30 cellular contexts compared by ENCODE assay signal in genomic region chr19:37943480-37943879, GRCh38. TPM values are rescaled to one million over a fixed set of nuclear protein-coding genes. Genes with fewer than 3 reads are reported as not detected.
DNase-seq lines count a peak whose midpoint lies in the region; ATAC-seq, FAIRE-seq and TF ChIP-seq lines count a peak whose summit lies in the region.
"Had no signal": no experiment of that assay in that cellular context is flagged by ENCODE, and none has a peak within 500 bp of the region (broad histone marks: within the 10 kb centered on the region; RNA-seq: fewer than 3 reads in every experiment).

No MANE protein-coding gene starts in this region.

- intact Hi-C loops in left colon (cut with DNase I, micrococcal nuclease) (no loop called here), pancreas (cut with DNase I) (no loop called here)

- no peak for FAIRE-seq in pancreas (lab: Jason Lieb, UNC)
- FAIRE-seq: astrocyte had no signal

- H3K27ac ChIP-seq in 22Rv1 (peak overlapping the region; percentile 30; the same call in 1 of the 2 replicates), pancreas (peak overlapping the region in 2 of 4 donors; percentile 8 to 44)
- H3K27ac ChIP-seq: BLaER1 treated with 17β-estradiol and CSF1 and Interleukin-3, amounts not matched to agents 10 nM and 100 nM; dorsolateral prefrontal cortex had no signal

- no peaks in the 10 kb centered on the region for H3K27me3 ChIP-seq in pancreas
- H3K27me3 ChIP-seq: BLaER1 treated with 17β-estradiol and CSF1 and Interleukin-3, amounts not matched to agents 10 nM and 100 nM; dorsolateral prefrontal cortex had no signal

- no peaks in the 10 kb centered on the region for H3K9me3 ChIP-seq in pancreas
- H3K9me3 ChIP-seq: BLaER1 treated with 17β-estradiol and CSF1 and Interleukin-3, amounts not matched to agents 10 nM and 100 nM had no signal

- ATAC-seq in left colon: peak; percentile 72
- ATAC-seq in pancreas: peak; percentile 71 to 86 (median 78)
- no peak for ATAC-seq in HG03457 (IDR thresholded peaks at IDR 0.05; ENCODE audit: unreplicated experiment)
- no peak for ATAC-seq in GM18909 (IDR thresholded peaks at IDR 0.05; ENCODE audit: poor library complexity, unreplicated experiment)
- ATAC-seq: activated CD8-positive, alpha-beta T cell treated with anti-CD3 and anti-CD28 coated beads for 36 hours; sciatic nerve had no signal

- TF ChIP-seq CTCF in 22Rv1 (IDR thresholded peaks at IDR 0.05): no peak
- TF ChIP-seq CTCF in pancreas (IDR thresholded peaks at IDR 0.05): no peak

- WGBS in pancreas, 2 donors: 24 to 27% methylated on average over 5 of the region's 5 CpGs

- H3K36me3 ChIP-seq in pancreas: no peaks in the 10 kb centered on the region

- DNase-seq in LoVo (ENCODE audit: low spot score) (peak; percentile 38), left colon (peak; percentile 60 to 83), pancreas (peak in 1 of 6 donors; percentile 26), DMS153 (lab: John Stamatoyannopoulos, UW) (no peak)
- no peak for DNase-seq in activated CD4-positive, alpha-beta T cell treated with anti-CD3 and anti-CD28 coated beads, Interleukin-2, amount 50 U/mL, for 48 hours
- DNase-seq: activated CD4-positive, CD25-positive, alpha-beta regulatory T cell; activated CD8-positive, alpha-beta T cell treated with anti-CD3 and anti-CD28 coated beads for 36 hours; activated naive CD8-positive, alpha-beta T cell treated with anti-CD3 and anti-CD28 coated beads, Interleukin-2, amount 10 ng/mL, durations not matched to agents 7 days and 5 days; COR-L47; DND-41; dorsolateral prefrontal cortex; H7; midbrain; NCI-H1105 treated with DMSO at 0.1 percent for 48 hours; NCI-H2081; NCI-H345; NCI-H748 treated with DMSO at 0.1 percent for 48 hours; posterior cingulate gyrus; Right ventricle myocardium superior; stimulated activated CD4-positive, alpha-beta T cell treated with anti-CD3 and anti-CD28 coated beads, Interleukin-15, amount 100 ng/mL, for 24 hours; T-helper 9 cell had no signal

- peaks cover 0 to 12% (median 7%) of the 10 kb centered on the region in 3 donors for H3K4me1 ChIP-seq in pancreas

- H3K4me3 ChIP-seq in pancreas: no peak overlapping the region
- H3K4me3 ChIP-seq: BLaER1 treated with 17β-estradiol and CSF1 and Interleukin-3, amounts not matched to agents 10 nM and 100 nM; dorsolateral prefrontal cortex had no signal

RNA-seq across cellular contexts. Expression of gene SIPA1L3, which starts 36.5 kb away (rescaled TPM):
- total RNA-seq in left colon (100 to 1,000 TPM; 136 to 180 TPM), pancreas (10 to 100 TPM; 24.3 to 44.8 (median 25.8) TPM)
- 10 to 100 TPM; 19.7 to 33.5 TPM for polyA plus RNA-seq in pancreas

RNA-seq across cellular contexts. Expression of gene WDR87, which starts 37.1 kb away (rescaled TPM):
- total RNA-seq in left colon: not detected
- total RNA-seq in pancreas: not detected
- polyA plus RNA-seq in pancreas: under 1 TPM; 0.02 to 0.04 TPM
- total RNA-seq: activated CD8-positive, alpha-beta T cell treated with anti-CD3 and anti-CD28 coated beads for 36 hours; activated naive CD8-positive, alpha-beta T cell treated with anti-CD3 and anti-CD28 coated beads, Interleukin-2, amount 10 ng/mL, durations not matched to agents 7 days and 5 days; astrocyte; H7; MCF 10A; Right ventricle myocardium superior; sciatic nerve; urinary bladder had no signal
- polyA plus RNA-seq: neural cell, urinary bladder had no signal

Comparison
In these comparisons a context has a peak if more than half of its experiments do, and no peak if none do; other contexts are left out.
1. DNase-seq: peak in LoVo (single experiment) and left colon (2 of 2); none in activated CD4-positive, alpha-beta T cell treated with anti-CD3 and anti-CD28 coated beads, Interleukin-2, amount 50 U/mL, for 48 hours (0 of 2) and DMS153 (single experiment).
2. ATAC-seq: peak in left colon (single experiment) and pancreas (4 of 4); none in HG03457 (single experiment) and GM18909 (single experiment).